Comparison of ENCODE assay signal across 9 cellular contexts in genomic region chr1:151720974-151721787, GRCh38. TPM values are rescaled to one million over a fixed set of nuclear protein-coding genes. Genes with fewer than 3 reads are reported as not detected.
A peak's percentile ranks its signal among the peaks of the same experiment; 100 is the strongest.
DNase-seq lines count a peak whose midpoint lies in the region; ATAC-seq and TF ChIP-seq lines count a peak whose summit lies in the region.
"Had no signal": no experiment of that assay in that cellular context is flagged by ENCODE, and none has a peak within 500 bp of the region (broad histone marks: within the 10 kb centered on the region; RNA-seq: fewer than 3 reads in every experiment).

RIIAD1 (plus strand) TSS chr1:151721522; CDS start chr1:151721537, 15 bp downstream.

- H3F3A ChIP-seq in SK-N-SH (replicated peaks; ENCODE audit: insufficient read depth), result no peaks in the 10 kb centered on the region

- peak within 1 kb of the TSS; percentile 59 to 73 for H3K4me3 ChIP-seq in SK-N-SH (ENCODE audit: low read depth in 2 of 2, low read length in 1 of 2)
- H3K4me3 ChIP-seq in brain microvascular endothelial cell (ENCODE audit: low read depth, low read length), result peak within 1 kb of the TSS; percentile 47
- peak within 1 kb of the TSS; percentile 35 for H3K4me3 ChIP-seq in kidney epithelial cell (ENCODE audit: low read depth, low read length)

- DNase-seq in DMS79 (lab: John Stamatoyannopoulos, UW) (peak; percentile 21), HEK293T (ENCODE audit: extremely low spot score) (peak; percentile 84), SK-N-SH (peak; percentile 93), brain microvascular endothelial cell (no peak), kidney epithelial cell (ENCODE audit: low read depth) (no peak), ureter (ENCODE audit: low spot score) (no peak)
- peak; percentile 19 for DNase-seq in stimulated activated CD4-positive, alpha-beta T cell treated with anti-CD3 and anti-CD28 coated beads, Interleukin-2, amount 100 ng/mL, for 4 hours (ENCODE audit: low read depth)

- CTCF ChIA-PET in HEK293T (lab: Yijun Ruan, JAX), result no interaction called here
- CTCF ChIA-PET in SK-N-SH (lab: Yijun Ruan, JAX), result interaction anchor here (0.7 to 2.8 kb wide), 10 partner anchors 7 to 420 kb away, joined by 3 to 13 read pairs (median 3); partner anchors contain the start of gene S100A10

- no peak within 1 kb of the TSS for H3K9ac ChIP-seq in SK-N-SH

- peak within 1 kb of the TSS; percentile 83 for H3K4me2 ChIP-seq in SK-N-SH

- ATAC-seq in GM18870 (IDR thresholded peaks at IDR 0.05; ENCODE audit: unreplicated experiment), result no peak

- peak within 1 kb of the TSS; percentile 90 for H2AFZ ChIP-seq in SK-N-SH (ENCODE audit: low read depth)

- H4K20me1 ChIP-seq in SK-N-SH (ENCODE audit: insufficient read depth), result no peaks in the 10 kb centered on the region

- peaks cover 0 to 36% of the 10 kb centered on the region in 2 experiments; a peak in 3 of 4 replicates for H3K4me1 ChIP-seq in SK-N-SH (ENCODE audit: control insufficient read depth in 1 of 2, insufficient read depth in 2 of 2, low read depth in 1 of 2, low read length in 1 of 2)

- peak; percentile 38 for TF ChIP-seq RAD21 in SK-N-SH (IDR thresholded peaks at IDR 0.05; ENCODE audit: low read length)

- peaks cover 21% of the 10 kb centered on the region for H3K27me3 ChIP-seq in SK-N-SH (ENCODE audit: insufficient read depth)
- H3K27me3 ChIP-seq in brain microvascular endothelial cell (replicated peaks), result peaks cover 48% of the 10 kb centered on the region
- H3K27me3 ChIP-seq in kidney epithelial cell (ENCODE audit: control insufficient read depth, insufficient read depth, low read length), result peaks cover 44% of the 10 kb centered on the region

- in situ Hi-C loops in brain microvascular endothelial cell (cut with HindIII; ENCODE audit: low pct_ligation_motif_present, low sequenced_read_pairs), result no loop called here

- H3K27ac ChIP-seq in SK-N-SH (ENCODE audit: low read depth in 2 of 2, low read length in 1 of 2) (peak within 1 kb of the TSS in 1 of 2 experiments; percentile 44; a peak in 2 of 4 replicates), brain microvascular endothelial cell (no peak within 1 kb of the TSS)

- 23% methylated on average over 21 of the region's 44 CpGs for WGBS in SK-N-SH (ENCODE audit: low lambda C conversion rate)

- no peak for TF ChIP-seq EP300 in SK-N-SH (IDR thresholded peaks at IDR 0.05; ENCODE audit: borderline replicate concordance in 1 of 2, low read depth in 1 of 2, low read length in 1 of 2)

- H3K36me3 ChIP-seq in SK-N-SH (replicated peaks in 1 of 2; ENCODE audit: control insufficient read depth in 1 of 2, insufficient read depth in 2 of 2, low read length in 1 of 2) (no peaks in the 10 kb centered on the region), brain microvascular endothelial cell (replicated peaks) (no peaks in the 10 kb centered on the region), kidney epithelial cell (ENCODE audit: control insufficient read depth, insufficient read depth, low read length) (no peaks in the 10 kb centered on the region)

- peak; percentile 45 for TF ChIP-seq CTCF in SK-N-SH (IDR thresholded peaks at IDR 0.05)
- TF ChIP-seq CTCF in brain microvascular endothelial cell (IDR thresholded peaks at IDR 0.05; ENCODE audit: low read depth, low read length, missing control alignments), result no peak
- TF ChIP-seq CTCF in kidney epithelial cell (IDR thresholded peaks at IDR 0.05; ENCODE audit: insufficient read depth, low read length, poor library complexity, severe bottlenecking), result no peak

- no peaks in the 10 kb centered on the region for H3K79me2 ChIP-seq in SK-N-SH (ENCODE audit: insufficient read depth)

- H3K9me2 ChIP-seq in SK-N-SH, result no peaks in the 10 kb centered on the region

- no peaks in the 10 kb centered on the region for H3K9me3 ChIP-seq in SK-N-SH

- POLR2A ChIA-PET in HEK293T (lab: Yijun Ruan, JAX) (interaction anchor here (1.1 to 1.2 kb wide), 2 partner anchors 42 to 180 kb away, joined by 3 to 4 read pairs; partner anchors contain the start of gene MRPL9), SK-N-SH (lab: Yijun Ruan, JAX) (no interaction called here)

TF ChIP-seq in HEK293T, 16 proteins besides CTCF, POLR2A, EP300 and RAD21:
- TF ChIP-seq CTBP1 (IDR thresholded peaks at IDR 0.05; ENCODE audit: borderline replicate concordance), result no peak
- TF ChIP-seq SP1 (IDR thresholded peaks at IDR 0.05), result no peak
- TF ChIP-seq LEF1 (IDR thresholded peaks at IDR 0.05; ENCODE audit: borderline replicate concordance), result no peak
- TF ChIP-seq HDGF (IDR thresholded peaks at IDR 0.05; ENCODE audit: borderline replicate concordance), result no peak
- TF ChIP-seq ARNT (IDR thresholded peaks at IDR 0.05), result no peak
- no peak for TF ChIP-seq SUZ12 (IDR thresholded peaks at IDR 0.05)
- no peak for TF ChIP-seq ELF4 (IDR thresholded peaks at IDR 0.05)
- no peak for TF ChIP-seq TARDBP (IDR thresholded peaks at IDR 0.05)
- TF ChIP-seq PKNOX1 (IDR thresholded peaks at IDR 0.05), result no peak
- no peak for TF ChIP-seq FOXA1 (IDR thresholded peaks at IDR 0.05)
- no peak for TF ChIP-seq FOXM1 (IDR thresholded peaks at IDR 0.05; ENCODE audit: borderline replicate concordance)
- no peak for TF ChIP-seq NFRKB (IDR thresholded peaks at IDR 0.05)
- no peak for TF ChIP-seq FOXK2 (IDR thresholded peaks at IDR 0.05)
- no peak for TF ChIP-seq L3MBTL2 (conservative IDR thresholded peaks at IDR 0.05)
- no peak for TF ChIP-seq ZNF384 (IDR thresholded peaks at IDR 0.05)
- no peak for TF ChIP-seq BHLHE40 (IDR thresholded peaks at IDR 0.05; ENCODE audit: borderline replicate concordance)
TF ChIP-seq in HEK293T: peak in this region for 0.

TF ChIP-seq in SK-N-SH, 30 proteins besides CTCF, POLR2A, EP300 and RAD21:
- TF ChIP-seq SMC3 (IDR thresholded peaks at IDR 0.05; ENCODE audit: low read depth, low read length) (peak; percentile 32; the same call in 1 of the 2 replicates), MXI1 (IDR thresholded peaks at IDR 0.05; ENCODE audit: low read depth, low read length) (peak; percentile 61; the same call in 1 of the 2 replicates), GATA2 (CRISPR knock-in tag; IDR thresholded peaks at IDR 0.05) (no peak), YY1 (IDR thresholded peaks at IDR 0.05; ENCODE audit: low read depth) (0 out of 2 replicates have a peak, but pooled peaks have one; percentile 29), GABPA (IDR thresholded peaks at IDR 0.05; ENCODE audit: low read depth) (no peak)

RNA-seq across cellular contexts. Expression of gene RIIAD1, which starts in this region (rescaled TPM):
- not detected in 2 replicates for polyA plus RNA-seq in SK-N-SH (2012; rRNA removed)
- polyA plus RNA-seq in SK-N-SH (2012; cell fraction: cytosol; rRNA removed), result not detected in 2 replicates
- not detected in 2 replicates for polyA plus RNA-seq in SK-N-SH (2012; cell fraction: nucleus; rRNA removed)
- total RNA-seq in kidney epithelial cell (not detected in 2 replicates), ureter (not detected)
- total RNA-seq: NCI-H460 had no signal

Comparison
In these comparisons a context has a peak if more than half of its experiments do, and no peak if none do; other contexts are left out.
1. Peak in DNase-seq, H3K4me3 ChIP-seq and H3K4me2 ChIP-seq in SK-N-SH; RNA of the gene not detected or under 1 TPM.
2. DNase-seq: peak in DMS79 (single experiment), HEK293T (single experiment) and stimulated activated CD4-positive, alpha-beta T cell treated with anti-CD3 and anti-CD28 coated beads, Interleukin-2, amount 100 ng/mL, for 4 hours (single experiment); none in brain microvascular endothelial cell (single experiment), kidney epithelial cell (single experiment) and ureter (single experiment).
3. Peak in every context shown above with its lines, with median percentiles within 50 percentile points of each other: H3K4me3 ChIP-seq.